1 cellular context compared by ENCODE assay signal in the genomic region with DNA sequence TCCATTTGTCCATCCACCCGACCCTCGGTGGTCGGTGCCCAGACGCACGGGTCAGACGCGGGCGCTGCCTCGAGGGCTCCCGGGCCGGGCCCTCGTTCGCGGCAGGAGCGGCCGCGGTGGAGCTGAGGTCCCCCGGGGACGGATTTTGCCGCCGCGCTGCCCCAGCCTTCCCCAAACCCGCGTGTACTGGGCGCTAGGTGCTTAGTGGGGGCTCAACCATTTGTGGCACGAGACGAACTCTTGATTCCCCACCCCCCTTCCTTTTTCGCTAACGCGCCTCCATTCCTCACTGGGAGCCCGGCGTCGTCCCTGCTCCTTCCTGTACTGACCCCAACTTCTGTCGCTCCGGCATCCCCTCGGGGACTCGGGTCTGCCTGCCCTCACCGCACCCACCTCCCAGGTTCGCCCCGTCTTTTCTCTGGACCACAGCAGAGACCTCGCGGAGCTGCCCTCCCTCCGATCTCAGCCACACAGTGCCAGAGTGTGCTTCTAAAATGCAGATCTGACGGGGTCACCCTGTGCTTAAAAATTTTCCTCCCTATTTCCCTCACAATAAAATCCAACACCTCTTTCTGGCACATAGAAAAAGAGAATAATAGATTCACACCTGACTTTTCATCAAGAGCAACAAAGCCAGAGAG.
TF ChIP-seq lines count a peak whose summit lies in the region.

No MANE protein-coding gene starts in this region.

TF ChIP-seq in GM12878, 131 proteins besides CTCF, POLR2A, EP300 and RAD21 (continued from another document):
- TF ChIP-seq RB1 (IDR thresholded peaks at IDR 0.05; ENCODE audit: borderline replicate concordance) = 0 out of 2 replicates have a peak, but pooled peaks have one; percentile 2
- TF ChIP-seq HDGF (IDR thresholded peaks at IDR 0.05) = no peak
- TF ChIP-seq MTA2 (IDR thresholded peaks at IDR 0.05; ENCODE audit: low read depth) = no peak
- TF ChIP-seq CREB1 (IDR thresholded peaks at IDR 0.05; ENCODE audit: low read depth) = no peak
- no peak for TF ChIP-seq SP1 (IDR thresholded peaks at IDR 0.05; ENCODE audit: low read depth, low read length)
- TF ChIP-seq CBX3 (IDR thresholded peaks at IDR 0.05; ENCODE audit: borderline replicate concordance, low read depth) = no peak
- no peak for TF ChIP-seq SREBF2 (IDR thresholded peaks at IDR 0.05; ENCODE audit: low read length)
- no peak for TF ChIP-seq CHD4 (IDR thresholded peaks at IDR 0.05)
- TF ChIP-seq EED (IDR thresholded peaks at IDR 0.05; ENCODE audit: low read depth) = no peak
- TF ChIP-seq, protein P1, sequence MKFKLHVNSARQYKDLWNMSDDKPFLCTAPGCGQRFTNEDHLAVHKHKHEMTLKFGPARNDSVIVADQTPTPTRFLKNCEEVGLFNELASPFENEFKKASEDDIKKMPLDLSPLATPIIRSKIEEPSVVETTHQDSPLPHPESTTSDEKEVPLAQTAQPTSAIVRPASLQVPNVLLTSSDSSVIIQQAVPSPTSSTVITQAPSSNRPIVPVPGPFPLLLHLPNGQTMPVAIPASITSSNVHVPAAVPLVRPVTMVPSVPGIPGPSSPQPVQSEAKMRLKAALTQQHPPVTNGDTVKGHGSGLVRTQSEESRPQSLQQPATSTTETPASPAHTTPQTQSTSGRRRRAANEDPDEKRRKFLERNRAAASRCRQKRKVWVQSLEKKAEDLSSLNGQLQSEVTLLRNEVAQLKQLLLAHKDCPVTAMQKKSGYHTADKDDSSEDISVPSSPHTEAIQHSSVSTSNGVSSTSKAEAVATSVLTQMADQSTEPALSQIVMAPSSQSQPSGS (IDR thresholded peaks at IDR 0.05; ENCODE audit: low read length) = no peak
- no peak for TF ChIP-seq MXI1 (IDR thresholded peaks at IDR 0.05; ENCODE audit: low read depth, low read length)
- TF ChIP-seq MYB (IDR thresholded peaks at IDR 0.05; ENCODE audit: borderline replicate concordance, low read depth, low read length) = no peak
- no peak for TF ChIP-seq HCFC1 (IDR thresholded peaks at IDR 0.05; ENCODE audit: low read length)
- TF ChIP-seq, protein P2, sequence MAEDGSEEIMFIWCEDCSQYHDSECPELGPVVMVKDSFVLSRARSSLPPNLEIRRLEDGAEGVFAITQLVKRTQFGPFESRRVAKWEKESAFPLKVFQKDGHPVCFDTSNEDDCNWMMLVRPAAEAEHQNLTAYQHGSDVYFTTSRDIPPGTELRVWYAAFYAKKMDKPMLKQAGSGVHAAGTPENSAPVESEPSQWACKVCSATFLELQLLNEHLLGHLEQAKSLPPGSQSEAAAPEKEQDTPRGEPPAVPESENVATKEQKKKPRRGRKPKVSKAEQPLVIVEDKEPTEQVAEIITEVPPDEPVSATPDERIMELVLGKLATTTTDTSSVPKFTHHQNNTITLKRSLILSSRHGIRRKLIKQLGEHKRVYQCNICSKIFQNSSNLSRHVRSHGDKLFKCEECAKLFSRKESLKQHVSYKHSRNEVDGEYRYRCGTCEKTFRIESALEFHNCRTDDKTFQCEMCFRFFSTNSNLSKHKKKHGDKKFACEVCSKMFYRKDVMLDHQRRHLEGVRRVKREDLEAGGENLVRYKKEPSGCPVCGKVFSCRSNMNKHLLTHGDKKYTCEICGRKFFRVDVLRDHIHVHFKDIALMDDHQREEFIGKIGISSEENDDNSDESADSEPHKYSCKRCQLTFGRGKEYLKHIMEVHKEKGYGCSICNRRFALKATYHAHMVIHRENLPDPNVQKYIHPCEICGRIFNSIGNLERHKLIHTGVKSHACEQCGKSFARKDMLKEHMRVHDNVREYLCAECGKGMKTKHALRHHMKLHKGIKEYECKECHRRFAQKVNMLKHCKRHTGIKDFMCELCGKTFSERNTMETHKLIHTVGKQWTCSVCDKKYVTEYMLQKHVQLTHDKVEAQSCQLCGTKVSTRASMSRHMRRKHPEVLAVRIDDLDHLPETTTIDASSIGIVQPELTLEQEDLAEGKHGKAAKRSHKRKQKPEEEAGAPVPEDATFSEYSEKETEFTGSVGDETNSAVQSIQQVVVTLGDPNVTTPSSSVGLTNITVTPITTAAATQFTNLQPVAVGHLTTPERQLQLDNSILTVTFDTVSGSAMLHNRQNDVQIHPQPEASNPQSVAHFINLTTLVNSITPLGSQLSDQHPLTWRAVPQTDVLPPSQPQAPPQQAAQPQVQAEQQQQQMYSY (CRISPR knock-in tag; IDR thresholded peaks at IDR 0.05) = no peak
- no peak for TF ChIP-seq ZBED1 (IDR thresholded peaks at IDR 0.05; ENCODE audit: borderline replicate concordance)
- TF ChIP-seq YBX1 (IDR thresholded peaks at IDR 0.05) = no peak
- no peak for TF ChIP-seq ETV6 (conservative IDR thresholded peaks at IDR 0.05 in 1 of 2, IDR thresholded peaks at IDR 0.05 in 1 of 2; ENCODE audit: borderline replicate concordance in 1 of 2, low read depth in 1 of 2)
- TF ChIP-seq ZSCAN29 (IDR thresholded peaks at IDR 0.05) = no peak
- peak; percentile 48 to 71; a peak in 2 of 4 replicates for TF ChIP-seq BHLHE40 (IDR thresholded peaks at IDR 0.05; ENCODE audit: borderline replicate concordance in 1 of 2, low read depth in 2 of 2, low read length in 1 of 2)
- TF ChIP-seq, protein P3, sequence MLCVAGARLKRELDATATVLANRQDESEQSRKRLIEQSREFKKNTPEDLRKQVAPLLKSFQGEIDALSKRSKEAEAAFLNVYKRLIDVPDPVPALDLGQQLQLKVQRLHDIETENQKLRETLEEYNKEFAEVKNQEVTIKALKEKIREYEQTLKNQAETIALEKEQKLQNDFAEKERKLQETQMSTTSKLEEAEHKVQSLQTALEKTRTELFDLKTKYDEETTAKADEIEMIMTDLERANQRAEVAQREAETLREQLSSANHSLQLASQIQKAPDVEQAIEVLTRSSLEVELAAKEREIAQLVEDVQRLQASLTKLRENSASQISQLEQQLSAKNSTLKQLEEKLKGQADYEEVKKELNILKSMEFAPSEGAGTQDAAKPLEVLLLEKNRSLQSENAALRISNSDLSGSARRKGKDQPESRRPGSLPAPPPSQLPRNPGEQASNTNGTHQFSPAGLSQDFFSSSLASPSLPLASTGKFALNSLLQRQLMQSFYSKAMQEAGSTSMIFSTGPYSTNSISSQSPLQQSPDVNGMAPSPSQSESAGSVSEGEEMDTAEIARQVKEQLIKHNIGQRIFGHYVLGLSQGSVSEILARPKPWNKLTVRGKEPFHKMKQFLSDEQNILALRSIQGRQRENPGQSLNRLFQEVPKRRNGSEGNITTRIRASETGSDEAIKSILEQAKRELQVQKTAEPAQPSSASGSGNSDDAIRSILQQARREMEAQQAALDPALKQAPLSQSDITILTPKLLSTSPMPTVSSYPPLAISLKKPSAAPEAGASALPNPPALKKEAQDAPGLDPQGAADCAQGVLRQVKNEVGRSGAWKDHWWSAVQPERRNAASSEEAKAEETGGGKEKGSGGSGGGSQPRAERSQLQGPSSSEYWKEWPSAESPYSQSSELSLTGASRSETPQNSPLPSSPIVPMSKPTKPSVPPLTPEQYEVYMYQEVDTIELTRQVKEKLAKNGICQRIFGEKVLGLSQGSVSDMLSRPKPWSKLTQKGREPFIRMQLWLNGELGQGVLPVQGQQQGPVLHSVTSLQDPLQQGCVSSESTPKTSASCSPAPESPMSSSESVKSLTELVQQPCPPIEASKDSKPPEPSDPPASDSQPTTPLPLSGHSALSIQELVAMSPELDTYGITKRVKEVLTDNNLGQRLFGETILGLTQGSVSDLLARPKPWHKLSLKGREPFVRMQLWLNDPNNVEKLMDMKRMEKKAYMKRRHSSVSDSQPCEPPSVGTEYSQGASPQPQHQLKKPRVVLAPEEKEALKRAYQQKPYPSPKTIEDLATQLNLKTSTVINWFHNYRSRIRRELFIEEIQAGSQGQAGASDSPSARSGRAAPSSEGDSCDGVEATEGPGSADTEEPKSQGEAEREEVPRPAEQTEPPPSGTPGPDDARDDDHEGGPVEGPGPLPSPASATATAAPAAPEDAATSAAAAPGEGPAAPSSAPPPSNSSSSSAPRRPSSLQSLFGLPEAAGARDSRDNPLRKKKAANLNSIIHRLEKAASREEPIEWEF (IDR thresholded peaks at IDR 0.05; ENCODE audit: insufficient replicate concordance, low read depth, low read length) = no peak
